In the genomic region with DNA sequence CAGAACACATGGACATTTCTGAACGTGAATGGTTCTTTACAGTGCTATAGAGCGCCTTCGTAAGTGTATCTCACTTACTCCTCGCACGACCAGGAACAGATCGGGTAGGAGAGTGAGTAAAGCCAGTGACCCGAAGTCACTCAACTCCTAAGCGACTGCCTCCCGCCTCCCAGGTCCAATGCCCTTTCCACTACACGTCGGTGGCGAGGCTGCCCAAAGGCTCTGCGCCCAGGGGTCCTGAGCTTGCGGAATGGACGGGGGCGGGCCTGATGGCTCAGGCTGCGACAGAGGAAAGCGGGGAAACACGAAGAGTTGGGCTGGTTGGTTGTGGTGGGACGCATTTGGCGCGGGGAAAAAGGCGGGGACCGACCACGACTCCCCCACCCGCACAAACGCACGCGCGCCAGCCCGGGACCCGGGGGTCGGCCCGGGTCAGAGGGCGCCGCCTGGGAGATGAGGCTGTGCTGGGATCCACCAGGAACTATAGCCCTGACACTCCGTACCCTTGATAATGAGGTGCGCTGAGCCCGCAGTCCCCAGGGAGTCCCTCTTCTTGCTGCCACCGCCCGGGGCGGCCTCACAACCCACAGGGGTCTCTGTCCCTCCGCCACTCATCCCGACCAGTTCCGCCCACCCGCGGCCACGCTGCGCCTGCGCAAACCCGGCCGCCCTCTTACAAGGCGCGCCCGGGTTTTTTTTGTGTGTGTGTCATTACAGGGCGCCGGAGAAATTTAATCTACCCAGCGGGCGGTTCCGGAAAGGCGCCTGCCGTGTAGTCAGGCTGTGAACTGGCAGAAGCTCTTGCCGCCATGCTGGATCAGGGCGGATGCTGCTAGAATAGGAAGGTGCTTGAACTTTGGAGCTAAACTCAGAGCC, we compare ENCODE assay signal across 1 cellular context.
A peak's percentile ranks its signal among the peaks of the same experiment; 100 is the strongest.
TF ChIP-seq lines count a peak whose summit lies in the region.

Gene BLOC1S5 (minus strand): TSS at position 628 of the 876 bp plus-strand sequence. CDS start 13 bp downstream, at position 615.

TF ChIP-seq in IMR-90, 13 proteins besides CTCF, POLR2A, EP300 and RAD21 (continued from another document):
- TF ChIP-seq BHLHE40 (IDR thresholded peaks at IDR 0.05; ENCODE audit: low read depth, low read length): peak; percentile 27; the same call in 1 of the 2 replicates
